ENCODE assay signal across 22 cellular contexts in genomic region chr2:107383706-107384105, GRCh38.
DNase-seq lines count a peak whose midpoint lies in the region.
"Had no signal": no experiment of that assay in that cellular context is flagged by ENCODE, and none has a peak within 500 bp of the region (broad histone marks: within the 10 kb centered on the region; RNA-seq: fewer than 3 reads in every experiment).

No MANE protein-coding gene starts in this region.

- DNase-seq in NCI-H2171 treated with DMSO at 0.1 percent for 48 hours (lab: John Stamatoyannopoulos, UW) (peak; percentile 3), NCI-H2171 (lab: John Stamatoyannopoulos, UW) (no peak), amygdala (lab: John Stamatoyannopoulos, UW) (peak in 31 of 56 donors; percentile 1 to 65 (median 20)), middle frontal gyrus (ENCODE audit: extremely low spot score, low spot score) (peak; percentile 56), superior temporal gyrus (ENCODE audit: extremely low spot score) (peak; percentile 64), GOT3 (lab: John Stamatoyannopoulos, UW) (no peak), HT-29 (ENCODE audit: low spot score) (no peak), COLO668 (lab: John Stamatoyannopoulos, UW; ENCODE audit: unreplicated experiment) (no peak)
- DNase-seq: ACHN; CD4-positive, alpha-beta T cell; COR-L47; DMS79; HCEC 1CT; IMR-90; NCI-H1092; NCI-H1436; NCI-H187; NCI-H2081 treated with DMSO at 0.1 percent for 48 hours; NCI-H524 treated with DMSO at 0.1 percent for 48 hours; NK-92 treated with Interleukin-12 subunit alpha and Interleukin-12 subunit beta, amount 100 ng/mL, for 24 hours; PC-9; SW 1271 had no signal

Comparison
In these comparisons a context has a peak if more than half of its experiments do, and no peak if none do; other contexts are left out.
1. DNase-seq: peak in NCI-H2171 treated with DMSO at 0.1 percent for 48 hours (single experiment), amygdala (31 of 56), middle frontal gyrus (single experiment) and superior temporal gyrus (single experiment); none in NCI-H2171 (single experiment), GOT3 (single experiment), HT-29 (single experiment) and COLO668 (single experiment).